ENCODE assay signal across 21 cellular contexts in the genomic region with DNA sequence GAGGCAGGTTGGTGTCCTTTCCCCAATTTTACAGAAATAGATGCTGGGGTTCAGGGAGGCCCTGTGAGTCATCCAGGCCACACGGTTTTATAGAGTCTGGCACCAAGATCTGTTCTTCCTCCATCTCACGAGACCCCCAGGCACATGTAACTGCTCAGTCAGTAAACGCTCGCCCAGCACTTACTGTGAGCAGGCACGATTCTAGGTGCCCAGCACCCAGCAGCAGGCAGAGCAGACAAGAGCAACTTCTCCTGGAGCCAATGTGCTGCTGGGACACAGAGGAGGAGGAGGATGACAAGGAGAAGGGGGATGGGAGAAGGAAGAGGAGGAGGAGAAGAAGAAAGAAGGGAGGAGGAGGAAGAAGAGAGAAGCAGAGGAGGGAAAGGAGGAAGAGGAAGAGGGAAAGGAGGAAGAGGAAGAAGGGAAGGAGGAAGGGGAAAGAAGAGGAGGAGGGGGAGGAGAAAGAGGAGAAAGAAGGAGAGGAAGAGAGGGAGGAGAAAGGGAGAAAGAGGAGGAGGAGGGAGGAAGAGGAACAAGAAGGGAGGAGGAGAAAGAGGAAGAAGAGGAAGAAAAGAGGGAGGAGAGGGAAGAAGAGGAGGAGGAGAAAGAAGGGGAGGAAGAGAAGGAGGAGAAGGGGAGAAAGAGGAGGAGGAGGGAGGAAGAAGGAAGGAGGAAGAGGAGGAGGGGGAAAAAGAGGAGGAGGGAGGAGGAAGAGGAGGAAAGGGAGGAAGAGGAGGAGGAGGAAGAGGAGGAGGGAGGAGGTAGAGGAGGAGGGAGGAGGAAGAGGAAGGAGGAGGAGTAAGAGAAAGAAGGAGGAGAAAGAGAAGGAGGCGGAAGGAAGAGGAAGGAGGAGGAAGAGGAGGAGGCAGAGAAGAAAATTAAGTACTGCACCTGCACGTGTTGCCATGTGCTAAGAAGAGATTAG.
DNase-seq lines count a peak whose midpoint lies in the region; ATAC-seq and TF ChIP-seq lines count a peak whose summit lies in the region.
"Had no signal": no experiment of that assay in that cellular context is flagged by ENCODE, and none has a peak within 500 bp of the region (broad histone marks: within the 10 kb centered on the region; RNA-seq: fewer than 3 reads in every experiment).

No MANE protein-coding gene starts in this region.

- H3K9me3 ChIP-seq in tibial artery = no peaks in the 10 kb centered on the region
- H3K9me3 ChIP-seq: esophagus muscularis mucosa, thyroid gland had no signal

- intact Hi-C loops in tibial artery (cut with DNase I; ENCODE audit: low total_unique reads) = no loop called here

- no peak overlapping the region for H3K4me3 ChIP-seq in tibial artery
- H3K4me3 ChIP-seq: esophagus muscularis mucosa, thyroid gland had no signal

- no peaks in the 10 kb centered on the region for H3K36me3 ChIP-seq in tibial artery
- H3K36me3 ChIP-seq: esophagus muscularis mucosa, thyroid gland had no signal

- H3K4me1 Mint-ChIP-seq in activated naive CD8-positive, alpha-beta T cell treated with anti-CD3 and anti-CD28 coated beads, Interleukin-2, amount 10 ng/mL, durations not matched to agents 7 days and 5 days = peaks cover 6% of the 10 kb centered on the region
- H3K4me1 Mint-ChIP-seq in activated naive CD8-positive, alpha-beta T cell treated with anti-CD3 and anti-CD28 coated beads, Interleukin-2, amount 50 U/mL, for 24 hours = no peaks in the 10 kb centered on the region
- H3K4me1 Mint-ChIP-seq in brain = peaks cover 55% of the 10 kb centered on the region
- peaks cover 6% of the 10 kb centered on the region for H3K4me1 Mint-ChIP-seq in stimulated activated naive CD8-positive, alpha-beta T cell treated with anti-CD3 and anti-CD28 coated beads, Interleukin-15, amount 100 ng/mL, for 72 hours
- H3K4me1 Mint-ChIP-seq: endodermal cell had no signal

- H3K4me3 Mint-ChIP-seq in activated naive CD8-positive, alpha-beta T cell treated with anti-CD3 and anti-CD28 coated beads, Interleukin-2, amount 10 ng/mL, durations not matched to agents 7 days and 5 days = no peak overlapping the region
- H3K4me3 Mint-ChIP-seq in activated naive CD8-positive, alpha-beta T cell treated with anti-CD3 and anti-CD28 coated beads, Interleukin-2, amount 50 U/mL, for 24 hours = no peak overlapping the region
- no peak overlapping the region for H3K4me3 Mint-ChIP-seq in brain
- H3K4me3 Mint-ChIP-seq in stimulated activated naive CD8-positive, alpha-beta T cell treated with anti-CD3 and anti-CD28 coated beads, Interleukin-15, amount 100 ng/mL, for 72 hours = no peak overlapping the region
- H3K4me3 Mint-ChIP-seq: endodermal cell had no signal

- TF ChIP-seq CTCF in brain (conservative IDR thresholded peaks at IDR 0.05) (no peak), tibial artery (IDR thresholded peaks at IDR 0.05) (no peak)

- H3K4me1 ChIP-seq in tibial artery = peaks cover 0 to 7% (median 0%) of the 10 kb centered on the region in 4 donors
- H3K4me1 ChIP-seq: foreskin keratinocyte, thyroid gland had no signal

- peak; percentile 15 for DNase-seq in activated naive CD8-positive, alpha-beta T cell treated with anti-CD3 and anti-CD28 coated beads, Interleukin-2, amount 10 ng/mL, durations not matched to agents 7 days and 5 days
- DNase-seq in activated naive CD8-positive, alpha-beta T cell treated with anti-CD3 and anti-CD28 coated beads, Interleukin-2, amount 50 U/mL, for 24 hours = no peak
- DNase-seq in M059J (ENCODE audit: low read depth) (peak; percentile 47), NCI-H1092 (lab: John Stamatoyannopoulos, UW) (no peak), NCI-H446 treated with DMSO at 0.1 percent for 48 hours (lab: John Stamatoyannopoulos, UW) (no peak), tibial artery (no peak)
- no peak for DNase-seq in stimulated activated naive CD8-positive, alpha-beta T cell treated with anti-CD3 and anti-CD28 coated beads, Interleukin-15, amount 100 ng/mL, for 72 hours
- DNase-seq: caudate nucleus; foreskin keratinocyte; GDM1; GOT3; left cardiac atrium; NCI-H1105; NCI-H2029 treated with DMSO at 0.1 percent for 48 hours; stimulated activated naive CD4-positive, alpha-beta T cell treated with Interleukin-2 at 50 U/mL for 16 hours; thyroid gland had no signal

- no peaks in the 10 kb centered on the region for H3K36me3 Mint-ChIP-seq in activated naive CD8-positive, alpha-beta T cell treated with anti-CD3 and anti-CD28 coated beads, Interleukin-2, amount 10 ng/mL, durations not matched to agents 7 days and 5 days
- no peaks in the 10 kb centered on the region for H3K36me3 Mint-ChIP-seq in activated naive CD8-positive, alpha-beta T cell treated with anti-CD3 and anti-CD28 coated beads, Interleukin-2, amount 50 U/mL, for 24 hours (ENCODE audit: low read depth)
- no peaks in the 10 kb centered on the region for H3K36me3 Mint-ChIP-seq in brain
- H3K36me3 Mint-ChIP-seq: activated naive CD4-positive, alpha-beta T cell treated with anti-CD3 and anti-CD28 coated beads, Interleukin-2, amount 50 U/mL, for 72 hours had no signal

- H3K27ac Mint-ChIP-seq in activated naive CD8-positive, alpha-beta T cell treated with anti-CD3 and anti-CD28 coated beads, Interleukin-2, amount 10 ng/mL, durations not matched to agents 7 days and 5 days = peak overlapping the region; percentile 40
- H3K27ac Mint-ChIP-seq in activated naive CD8-positive, alpha-beta T cell treated with anti-CD3 and anti-CD28 coated beads, Interleukin-2, amount 50 U/mL, for 24 hours = no peak overlapping the region
- H3K27ac Mint-ChIP-seq in brain = peak overlapping the region in 4 of 5 experiments; percentile 49 to 83 (median 54)
- H3K27ac Mint-ChIP-seq in stimulated activated naive CD8-positive, alpha-beta T cell treated with anti-CD3 and anti-CD28 coated beads, Interleukin-15, amount 100 ng/mL, for 72 hours = peak overlapping the region; percentile 28 to 49
- H3K27ac Mint-ChIP-seq: endodermal cell, progenitor cell of endocrine pancreas had no signal

- H3K27me3 Mint-ChIP-seq in activated naive CD8-positive, alpha-beta T cell treated with anti-CD3 and anti-CD28 coated beads, Interleukin-2, amount 10 ng/mL, durations not matched to agents 7 days and 5 days = peaks cover 9% of the 10 kb centered on the region
- H3K27me3 Mint-ChIP-seq in activated naive CD8-positive, alpha-beta T cell treated with anti-CD3 and anti-CD28 coated beads, Interleukin-2, amount 50 U/mL, for 24 hours = peaks cover 14% of the 10 kb centered on the region
- peaks cover 13% of the 10 kb centered on the region for H3K27me3 Mint-ChIP-seq in brain
- H3K27me3 Mint-ChIP-seq in stimulated activated naive CD8-positive, alpha-beta T cell treated with anti-CD3 and anti-CD28 coated beads, Interleukin-15, amount 100 ng/mL, for 72 hours = peaks cover 22% of the 10 kb centered on the region

- no peak overlapping the region for H3K27ac ChIP-seq in tibial artery
- H3K27ac ChIP-seq: esophagus muscularis mucosa, foreskin keratinocyte, thyroid gland had no signal

- peaks cover 0 to 53% of the 10 kb centered on the region in 2 donors for H3K27me3 ChIP-seq in tibial artery
- H3K27me3 ChIP-seq: thyroid gland had no signal

- ATAC-seq in activated naive CD8-positive, alpha-beta T cell treated with anti-CD3 and anti-CD28 coated beads, Interleukin-2, amount 10 ng/mL, durations not matched to agents 7 days and 5 days (ENCODE audit: low read depth) = no peak
- no peak for ATAC-seq in activated naive CD8-positive, alpha-beta T cell treated with anti-CD3 and anti-CD28 coated beads, Interleukin-2, amount 50 U/mL, for 24 hours
- no peak for ATAC-seq in stimulated activated naive CD8-positive, alpha-beta T cell treated with anti-CD3 and anti-CD28 coated beads, Interleukin-15, amount 100 ng/mL, for 72 hours
- ATAC-seq: activated naive CD4-positive, alpha-beta T cell treated with anti-CD3 and anti-CD28 coated beads, Interleukin-2, amount 50 U/mL, for 72 hours; foreskin keratinocyte had no signal

- POLR2A ChIA-PET in activated naive CD8-positive, alpha-beta T cell treated with anti-CD3 and anti-CD28 coated beads, Interleukin-2, amount 10 ng/mL, durations not matched to agents 7 days and 5 days (lab: Charles Lee) = no interaction called here

- H3K9me3 Mint-ChIP-seq in activated naive CD8-positive, alpha-beta T cell treated with anti-CD3 and anti-CD28 coated beads, Interleukin-2, amount 10 ng/mL, durations not matched to agents 7 days and 5 days = no peaks in the 10 kb centered on the region
- H3K9me3 Mint-ChIP-seq in activated naive CD8-positive, alpha-beta T cell treated with anti-CD3 and anti-CD28 coated beads, Interleukin-2, amount 50 U/mL, for 24 hours = no peaks in the 10 kb centered on the region
- peaks cover 0 to 13% (median 1%) of the 10 kb centered on the region in 5 experiments for H3K9me3 Mint-ChIP-seq in brain
- H3K9me3 Mint-ChIP-seq in stimulated activated naive CD8-positive, alpha-beta T cell treated with anti-CD3 and anti-CD28 coated beads, Interleukin-15, amount 100 ng/mL, for 72 hours = no peaks in the 10 kb centered on the region
- H3K9me3 Mint-ChIP-seq: activated naive CD4-positive, alpha-beta T cell treated with anti-CD3 and anti-CD28 coated beads, Interleukin-2, amount 50 U/mL, for 72 hours; endodermal cell had no signal

Comparison
In these comparisons a context has a peak if more than half of its experiments do, and no peak if none do; other contexts are left out.
1. DNase-seq: peak in activated naive CD8-positive, alpha-beta T cell treated with anti-CD3 and anti-CD28 coated beads, Interleukin-2, amount 10 ng/mL, durations not matched to agents 7 days and 5 days (single experiment) and M059J (single experiment); none in activated naive CD8-positive, alpha-beta T cell treated with anti-CD3 and anti-CD28 coated beads, Interleukin-2, amount 50 U/mL, for 24 hours (single experiment), stimulated activated naive CD8-positive, alpha-beta T cell treated with anti-CD3 and anti-CD28 coated beads, Interleukin-15, amount 100 ng/mL, for 72 hours (0 of 2), NCI-H1092 (single experiment), NCI-H446 treated with DMSO at 0.1 percent for 48 hours (single experiment) and tibial artery (0 of 2).